Comparison of ENCODE assay signal across 8 cellular contexts in the genomic region with DNA sequence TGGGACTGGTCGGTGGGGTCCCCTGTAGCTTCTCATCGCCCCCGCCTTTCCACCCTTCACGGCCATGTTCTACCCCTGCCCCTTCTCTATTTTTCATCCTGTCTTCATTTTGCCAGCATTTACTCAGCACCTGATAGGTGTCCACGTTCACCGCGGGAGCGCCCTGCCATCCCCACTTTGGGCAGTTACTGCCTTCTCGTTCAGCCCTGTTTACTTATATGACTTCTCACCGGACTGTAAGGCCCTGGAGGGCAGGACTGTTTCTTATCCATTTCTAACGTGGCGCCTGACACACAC. TPM values are rescaled to one million over a fixed set of nuclear protein-coding genes. Genes with fewer than 3 reads are reported as not detected.
DNase-seq lines count a peak whose midpoint lies in the region; ATAC-seq and TF ChIP-seq lines count a peak whose summit lies in the region.

No MANE protein-coding gene starts in this region.

- peak overlapping the region; percentile 99 for H3K9ac ChIP-seq in adipocyte (ENCODE audit: low read length)

- no peaks in the 10 kb centered on the region for H3K27me3 ChIP-seq in adipocyte (replicated peaks; ENCODE audit: control insufficient read depth, insufficient read depth, low read length)
- no peaks in the 10 kb centered on the region for H3K27me3 ChIP-seq in left lung
- no peaks in the 10 kb centered on the region for H3K27me3 ChIP-seq in tibial artery

- H3K4me1 ChIP-seq in adipocyte (ENCODE audit: control insufficient read depth, insufficient read depth, low read length) (peaks cover 42% of the 10 kb centered on the region), left lung (peaks cover 14 to 71% of the 10 kb centered on the region in 2 donors), tibial artery (peaks cover 0 to 29% (median 15%) of the 10 kb centered on the region in 4 donors)

- no peak for ATAC-seq in left lung
- no peak for ATAC-seq in HG03469 (IDR thresholded peaks at IDR 0.05; ENCODE audit: unreplicated experiment)
- no peak for ATAC-seq in GM21447 (IDR thresholded peaks at IDR 0.05; ENCODE audit: unreplicated experiment)
- ATAC-seq in HG03196 (IDR thresholded peaks at IDR 0.05; ENCODE audit: unreplicated experiment) = no peak

- H3K9me3 ChIP-seq in adipocyte (ENCODE audit: control insufficient read depth, low read length) (no peaks in the 10 kb centered on the region), left lung (no peaks in the 10 kb centered on the region), tibial artery (no peaks in the 10 kb centered on the region)

- intact Hi-C loops in left lung (cut with DNase I) = no loop called here
- intact Hi-C loops in tibial artery (cut with DNase I; ENCODE audit: low total_unique reads) = no loop called here

- H3K4me3 ChIP-seq in adipocyte (ENCODE audit: low read length) = peak overlapping the region; percentile 99
- peak overlapping the region; percentile 89 to 92 for H3K4me3 ChIP-seq in left lung
- peak overlapping the region; percentile 75 to 92 for H3K4me3 ChIP-seq in tibial artery

- H3K36me3 ChIP-seq in adipocyte (ENCODE audit: control insufficient read depth, insufficient read depth, low read length, severe bottlenecking) = peaks cover 27% of the 10 kb centered on the region
- H3K36me3 ChIP-seq in left lung = peaks cover 0 to 41% of the 10 kb centered on the region in 2 donors
- H3K36me3 ChIP-seq in tibial artery = peaks cover 16 to 42% (median 30%) of the 10 kb centered on the region in 3 donors

- DNase-seq in activated T-cell treated with anti-CD3 and anti-CD28 coated beads for 4 hours = peak; percentile 3
- DNase-seq in activated T-cell treated with anti-CD3 and anti-CD28 coated beads, Interleukin-2, amount 50 U/mL, for 48 hours = no peak
- no peak for DNase-seq in adipocyte (ENCODE audit: low read depth)
- no peak for DNase-seq in left lung
- DNase-seq in tibial artery = no peak

- H3K27ac ChIP-seq in left lung (peak overlapping the region; percentile 91 to 98), tibial artery (peak overlapping the region; percentile 90 to 95)

- TF ChIP-seq CTCF in left lung (IDR thresholded peaks at IDR 0.05) (no peak), tibial artery (IDR thresholded peaks at IDR 0.05) (no peak)

RNA-seq across cellular contexts. Expression of a gene that starts 0.4 kb away (rescaled TPM):
- 10 to 100 TPM; 75.4 to 82.0 TPM for total RNA-seq in left lung

RNA-seq across cellular contexts. Expression of a gene that starts 38.7 kb away (rescaled TPM):
- total RNA-seq in left lung = 10 to 100 TPM; 26.8 to 42.3 TPM

RNA-seq across cellular contexts. Expression of a gene that starts 46.1 kb away (rescaled TPM):
- 100 to 1,000 TPM; 114 to 159 TPM for total RNA-seq in left lung

RNA-seq across cellular contexts. Expression of a gene that starts 54.4 kb away (rescaled TPM):
- total RNA-seq in left lung = 10 to 100 TPM; 42.9 to 43.3 TPM
